8 cellular contexts compared by ENCODE assay signal in genomic region chr22:39146256-39147101, GRCh38. TPM values are rescaled to one million over a fixed set of nuclear protein-coding genes. Genes with fewer than 3 reads are reported as not detected.
DNase-seq lines count a peak whose midpoint lies in the region; ATAC-seq, FAIRE-seq and TF ChIP-seq lines count a peak whose summit lies in the region.

No MANE protein-coding gene starts in this region.

- peak overlapping the region; percentile 75 for H3K27ac Mint-ChIP-seq in activated CD4-positive, alpha-beta T cell treated with anti-CD3 and anti-CD28 coated beads, Interleukin-2, amount 10 ng/mL, durations not matched to agents 24 days and 14 days
- H3K27ac Mint-ChIP-seq in memory B cell, result peak overlapping the region; percentile 97

- H3K27me3 Mint-ChIP-seq in activated CD4-positive, alpha-beta T cell treated with anti-CD3 and anti-CD28 coated beads, Interleukin-2, amount 10 ng/mL, durations not matched to agents 24 days and 14 days, result no peaks in the 10 kb centered on the region
- no peaks in the 10 kb centered on the region for H3K27me3 Mint-ChIP-seq in memory B cell

- no peaks in the 10 kb centered on the region for H3K9me3 Mint-ChIP-seq in activated CD4-positive, alpha-beta T cell treated with anti-CD3 and anti-CD28 coated beads, Interleukin-2, amount 10 ng/mL, durations not matched to agents 24 days and 14 days
- H3K9me3 Mint-ChIP-seq in memory B cell, result no peaks in the 10 kb centered on the region

- H3K4me1 Mint-ChIP-seq in activated CD4-positive, alpha-beta T cell treated with anti-CD3 and anti-CD28 coated beads, Interleukin-2, amount 10 ng/mL, durations not matched to agents 24 days and 14 days, result peaks cover 43% of the 10 kb centered on the region
- H3K4me1 Mint-ChIP-seq in memory B cell, result peaks cover 45% of the 10 kb centered on the region

- intact Hi-C loops in activated CD4-positive, alpha-beta T cell treated with anti-CD3 and anti-CD28 coated beads, Interleukin-2, amount 10 ng/mL, durations not matched to agents 24 days and 14 days (cut with micrococcal nuclease), result no loop called here
- intact Hi-C loops in testis (cut with DNase I; ENCODE audit: low total_unique reads), result no loop called here

- TF ChIP-seq POLR2A in testis (IDR thresholded peaks at IDR 0.05), result no peak

- ATAC-seq in memory B cell (ENCODE audit: low read depth) (no peak), HG02588 (IDR thresholded peaks at IDR 0.05; ENCODE audit: unreplicated experiment) (no peak), HG03460 (IDR thresholded peaks at IDR 0.05; ENCODE audit: unreplicated experiment) (no peak)

- H3K36me3 ChIP-seq in testis (ENCODE audit: low read depth, missing control alignments), result no peaks in the 10 kb centered on the region

- FAIRE-seq in HTR-8/SVneo (lab: Jason Lieb, UNC), result no peak

- peaks cover 32% of the 10 kb centered on the region for H3K4me1 ChIP-seq in testis

- no peak for DNase-seq in activated CD4-positive, alpha-beta T cell treated with anti-CD3 and anti-CD28 coated beads, Interleukin-2, amount 10 ng/mL, durations not matched to agents 24 days and 14 days
- no peak for DNase-seq in activated CD4-positive, alpha-beta T cell treated with anti-CD3 and anti-CD28 coated beads for 1 hour
- DNase-seq in astrocyte of the spinal cord (ENCODE audit: low read depth, low spot score) (no peak), memory B cell (ENCODE audit: low spot score in 2 of 2) (no peak), testis (no peak), HTR-8/SVneo (ENCODE audit: insufficient read length, low spot score) (no peak)

- WGBS in testis, 2 donors, result 44 to 56% methylated on average over 6 of the region's 6 CpGs

- no peaks in the 10 kb centered on the region for H3K9me3 ChIP-seq in testis

- in situ Hi-C loops in astrocyte of the spinal cord (cut with HindIII; ENCODE audit: low sequenced_read_pairs), result no loop called here

- H3K4me3 Mint-ChIP-seq in activated CD4-positive, alpha-beta T cell treated with anti-CD3 and anti-CD28 coated beads, Interleukin-2, amount 10 ng/mL, durations not matched to agents 24 days and 14 days, result peak overlapping the region; percentile 75
- peak overlapping the region; percentile 88 for H3K4me3 Mint-ChIP-seq in memory B cell

- no peaks in the 10 kb centered on the region for H3K27me3 ChIP-seq in testis

- peak overlapping the region; percentile 94 to 98 for H3K27ac ChIP-seq in testis

- H3K4me3 ChIP-seq in astrocyte of the spinal cord (ENCODE audit: low read depth, low read length) (peak overlapping the region; percentile 79), testis (peak overlapping the region; percentile 72 to 77)

- TF ChIP-seq CTCF in astrocyte of the spinal cord (IDR thresholded peaks at IDR 0.05; ENCODE audit: low read depth, low read length) (no peak), testis (IDR thresholded peaks at IDR 0.05) (no peak)

- H3K36me3 Mint-ChIP-seq in activated CD4-positive, alpha-beta T cell treated with anti-CD3 and anti-CD28 coated beads, Interleukin-2, amount 10 ng/mL, durations not matched to agents 24 days and 14 days (ENCODE audit: low read depth), result peaks cover 9% of the 10 kb centered on the region
- no peaks in the 10 kb centered on the region for H3K36me3 Mint-ChIP-seq in memory B cell

RNA-seq across cellular contexts. Expression of gene CBX7, which starts 6.0 kb away (rescaled TPM):
- 10.8 and 11.6 TPM in 2 replicates for total RNA-seq in activated CD4-positive, alpha-beta T cell treated with anti-CD3 and anti-CD28 coated beads, Interleukin-2, amount 10 ng/mL, durations not matched to agents 24 days and 14 days
- 10 to 100 TPM; 51.3 to 62.8 TPM for total RNA-seq in testis
- 25.7 TPM for polyA plus RNA-seq in testis (ENCODE audit: insufficient read depth, low read depth, low replicate concordance)

RNA-seq across cellular contexts. Expression of gene APOBEC3H, which starts 49.4 kb away (rescaled TPM):
- total RNA-seq in activated CD4-positive, alpha-beta T cell treated with anti-CD3 and anti-CD28 coated beads, Interleukin-2, amount 10 ng/mL, durations not matched to agents 24 days and 14 days, result 5.8 and 7.6 TPM in 2 replicates
- 1 to 10 TPM; 3.5 to 5.2 TPM for total RNA-seq in testis
- 3.6 TPM for polyA plus RNA-seq in testis (ENCODE audit: insufficient read depth, low read depth, low replicate concordance)
